Comparison of ENCODE assay signal across 12 cellular contexts in genomic region chr7:128755816-128756476, GRCh38. TPM values are rescaled to one million over a fixed set of nuclear protein-coding genes. Genes with fewer than 3 reads are reported as not detected.
DNase-seq lines count a peak whose midpoint lies in the region; ATAC-seq and TF ChIP-seq lines count a peak whose summit lies in the region.
"Had no signal": no experiment of that assay in that cellular context is flagged by ENCODE, and none has a peak within 500 bp of the region (broad histone marks: within the 10 kb centered on the region; RNA-seq: fewer than 3 reads in every experiment).

No MANE protein-coding gene starts in this region.

- ATAC-seq in sciatic nerve (peak; percentile 73), HG03342 (IDR thresholded peaks at IDR 0.05; ENCODE audit: unreplicated experiment) (no peak)
- ATAC-seq in stimulated activated naive CD8-positive, alpha-beta T cell treated with anti-CD3 and anti-CD28 coated beads, Interleukin-15, Interleukin-2, amounts not matched to agents 100 U/mL and 50 U/mL, for 24 hours: no peak

- no peak overlapping the region for H3K9ac ChIP-seq in SK-N-MC (ENCODE audit: insufficient read length)

- no peaks in the 10 kb centered on the region for H3K9me3 ChIP-seq in SK-N-MC (ENCODE audit: low read depth, low read length)
- H3K9me3 ChIP-seq: tibial nerve had no signal

- peak; percentile 82 for DNase-seq in ELR (ENCODE audit: low read depth)
- DNase-seq in SK-N-MC (ENCODE audit: low read depth, low spot score): peak; percentile 14
- DNase-seq in fibroblast of villous mesenchyme (ENCODE audit: low read depth): peak; percentile 84
- no peak for DNase-seq in sciatic nerve (ENCODE audit: low spot score)
- DNase-seq in stimulated activated naive CD8-positive, alpha-beta T cell treated with anti-CD3 and anti-CD28 coated beads, Interleukin-15, Interleukin-2, amounts not matched to agents 100 U/mL and 50 U/mL, for 24 hours: no peak
- DNase-seq in posterior cingulate gyrus: no peak
- DNase-seq in effector CD4-positive, alpha-beta T cell: no peak
- DNase-seq: DND-41, KBM-7, kidney had no signal

- peak overlapping the region; percentile 88 for H3K27ac ChIP-seq in SK-N-MC

- H3K36me3 ChIP-seq in SK-N-MC (ENCODE audit: insufficient read depth, low read length): peaks cover 54% of the 10 kb centered on the region

- H3K4me3 ChIP-seq in SK-N-MC (peak overlapping the region; percentile 56), fibroblast of villous mesenchyme (ENCODE audit: low read depth, low read length) (no peak overlapping the region)
- H3K4me3 ChIP-seq: tibial nerve had no signal

- intact Hi-C loops in sciatic nerve (cut with DNase I): no loop called here
- intact Hi-C loops in posterior cingulate gyrus (cut with DNase I): no loop called here

- no peak for TF ChIP-seq CTCF in fibroblast of villous mesenchyme (IDR thresholded peaks at IDR 0.05; ENCODE audit: insufficient read depth, low read depth, low read length)

RNA-seq across cellular contexts. Expression of gene CALU, which starts 16.8 kb away (rescaled TPM):
- total RNA-seq in fibroblast of villous mesenchyme (689 and 855 TPM in 2 replicates), sciatic nerve (96.0 TPM)

RNA-seq across cellular contexts. Expression of gene OPN1SW, which starts 19.6 kb away (rescaled TPM):
- total RNA-seq in fibroblast of villous mesenchyme: not detected in 2 replicates
- total RNA-seq in sciatic nerve: not detected
- total RNA-seq: kidney, tibial nerve had no signal

RNA-seq across cellular contexts. Expression of gene CCDC136, which starts 35.8 kb away (rescaled TPM):
- total RNA-seq in fibroblast of villous mesenchyme: 9.9 and 10.6 TPM in 2 replicates
- 5.9 TPM for total RNA-seq in sciatic nerve

Comparison
In these comparisons a context has a peak if more than half of its experiments do, and no peak if none do; other contexts are left out.
1. DNase-seq: peak in ELR (single experiment), SK-N-MC (single experiment) and fibroblast of villous mesenchyme (single experiment); none in sciatic nerve (single experiment), stimulated activated naive CD8-positive, alpha-beta T cell treated with anti-CD3 and anti-CD28 coated beads, Interleukin-15, Interleukin-2, amounts not matched to agents 100 U/mL and 50 U/mL, for 24 hours (single experiment), posterior cingulate gyrus (0 of 10) and effector CD4-positive, alpha-beta T cell (single experiment).